Comparison of ENCODE assay signal across 8 cellular contexts in the genomic region with DNA sequence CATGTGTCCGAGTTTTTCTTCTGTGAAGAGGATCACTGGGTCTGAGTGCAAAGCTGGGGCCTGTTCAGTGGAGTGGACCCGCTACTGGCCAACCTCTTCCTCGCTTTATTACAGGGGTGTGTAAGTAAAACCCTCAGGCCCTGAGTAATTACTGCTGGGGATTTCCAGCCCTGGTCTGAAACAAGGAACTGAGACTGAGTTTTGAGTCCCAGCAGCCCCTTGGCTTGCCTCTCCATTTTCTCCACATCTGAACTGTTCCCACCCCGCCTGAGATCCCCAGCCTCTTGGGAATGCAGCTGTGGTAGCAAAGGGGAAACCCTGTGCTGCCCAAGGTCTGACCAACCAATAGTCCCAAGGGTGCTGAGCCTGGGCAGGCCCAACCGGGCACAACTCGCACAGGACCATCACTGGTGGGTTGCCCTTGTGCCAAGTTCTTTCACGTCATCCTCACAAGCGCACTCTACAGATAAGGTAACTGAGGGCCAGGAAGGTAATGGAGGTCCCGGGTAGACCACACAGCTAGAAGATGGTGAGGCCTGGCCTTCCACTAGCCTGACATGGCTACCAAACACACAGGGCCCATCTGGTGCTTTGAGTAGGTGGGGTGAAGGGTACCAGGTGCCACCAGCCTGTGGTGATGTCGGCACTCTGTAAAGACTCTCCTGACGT. TPM values are rescaled to one million over a fixed set of nuclear protein-coding genes. Genes with fewer than 3 reads are reported as not detected.
A peak's percentile ranks its signal among the peaks of the same experiment; 100 is the strongest.
DNase-seq lines count a peak whose midpoint lies in the region; ATAC-seq and TF ChIP-seq lines count a peak whose summit lies in the region.

No MANE protein-coding gene starts in this region.

- DNase-seq in GM10248 (ENCODE audit: extremely low spot score) (peak; percentile 79), NOMO-1 treated with DMSO at 0.1 percent for 48 hours (lab: John Stamatoyannopoulos, UW; ENCODE audit: unreplicated experiment) (peak; percentile 74), dorsolateral prefrontal cortex (no peak), dedifferentiated amniotic fluid mesenchymal stem cell (ENCODE audit: extremely low spot score) (no peak), erythroblast (lab: John Stamatoyannopoulos, UW) (no peak), uterus (no peak)
- peak; percentile 60 for DNase-seq in stimulated activated CD8-positive, alpha-beta memory T cell treated with anti-CD3 and anti-CD28 coated beads, Interleukin-4, amount 100 ng/mL, for 48 hours

- no peaks in the 10 kb centered on the region for H3K36me3 ChIP-seq in uterus

- no peaks in the 10 kb centered on the region for H3K27me3 ChIP-seq in dorsolateral prefrontal cortex
- H3K27me3 ChIP-seq in uterus = no peaks in the 10 kb centered on the region

- peaks cover 24 to 35% of the 10 kb centered on the region in 2 donors for H3K4me1 ChIP-seq in uterus

- no peak for TF ChIP-seq POLR2A in erythroblast (IDR thresholded peaks at IDR 0.05; ENCODE audit: low read length)
- TF ChIP-seq POLR2A in uterus (IDR thresholded peaks at IDR 0.05) = no peak

- intact Hi-C loops in dorsolateral prefrontal cortex (cut with DNase I) (no loop called here), uterus (cut with DNase I; ENCODE audit: low total_unique reads) (no loop called here)

- H3K9me3 ChIP-seq in uterus = no peaks in the 10 kb centered on the region

- POLR2A ChIA-PET in GM10248 (lab: Yijun Ruan, JAX) = interaction anchor here (2.8 to 7.1 kb wide), 2 partner anchors 13 to 32 kb away, joined by 14 to 36 read pairs; a partner anchor contains a TSS

- no peak for TF ChIP-seq CTCF in GM10248 (IDR thresholded peaks at IDR 0.05; ENCODE audit: control extremely low read depth, extremely low read depth, low read depth, missing control alignments)
- no peak for TF ChIP-seq CTCF in dorsolateral prefrontal cortex (IDR thresholded peaks at IDR 0.05 in 54 of 56, conservative IDR thresholded peaks at IDR 0.05 in 2 of 56; ENCODE audit: low read depth in 1 of 56, partially characterized antibody in 56 of 56)
- TF ChIP-seq CTCF in uterus (IDR thresholded peaks at IDR 0.05) = no peak

- peak overlapping the region in 1 of 59 donors; percentile 0 for H3K4me3 ChIP-seq in dorsolateral prefrontal cortex
- no peak overlapping the region for H3K4me3 ChIP-seq in uterus

- CTCF ChIA-PET in GM10248 (lab: Yijun Ruan, JAX) = interaction anchor here (2.4 to 2.8 kb wide), 2 partner anchors 8 to 13 kb away, joined by 7 to 11 read pairs; no protein-coding TSS in a partner anchor

- H3K27ac ChIP-seq in dorsolateral prefrontal cortex (peak overlapping the region in 37 of 59 donors; percentile 1 to 83 (median 64)), uterus (no peak overlapping the region)

- peak; percentile 28 for ATAC-seq in GM21528 (IDR thresholded peaks at IDR 0.05; ENCODE audit: low FRiP score, unreplicated experiment)

RNA-seq across cellular contexts. Expression of a gene that starts 13.7 kb away (rescaled TPM):
- total RNA-seq in dorsolateral prefrontal cortex = 10 to 100 TPM; 27.5 to 64.1 (median 42.2) TPM
- 10 to 100 TPM; 10.2 to 39.8 (median 19.8) TPM for total RNA-seq in uterus

RNA-seq across cellular contexts. Expression of a gene that starts 42.1 kb away (rescaled TPM):
- total RNA-seq in dorsolateral prefrontal cortex (10 to 100 TPM in 55 of 120 experiments, 1 to 10 TPM in 65; 5.4 to 17.4 (median 9.8) TPM), uterus (10 to 100 TPM in 1 of 4 donors, 1 to 10 TPM in 3; 1.5 to 13.5 (median 3.6) TPM)

RNA-seq across cellular contexts. Expression of a gene that starts 43.7 kb away (rescaled TPM):
- total RNA-seq in dorsolateral prefrontal cortex = 10 to 100 TPM; 35.1 to 67.0 (median 47.9) TPM
- 10 to 100 TPM in 1 of 4 donors, 1 to 10 TPM in 3; 1.8 to 47.9 (median 7.8) TPM for total RNA-seq in uterus

Comparison
In these comparisons a context has a peak if more than half of its experiments do, and no peak if none do; other contexts are left out.
1. DNase-seq: peak in GM10248 (single experiment), NOMO-1 treated with DMSO at 0.1 percent for 48 hours (single experiment) and stimulated activated CD8-positive, alpha-beta memory T cell treated with anti-CD3 and anti-CD28 coated beads, Interleukin-4, amount 100 ng/mL, for 48 hours (single experiment); none in dorsolateral prefrontal cortex (0 of 10), dedifferentiated amniotic fluid mesenchymal stem cell (single experiment), erythroblast (0 of 2) and uterus (0 of 2).
2. H3K27ac ChIP-seq: peak in dorsolateral prefrontal cortex (37 of 59); none in uterus (0 of 2).